Comparison of ENCODE assay signal across 8 cellular contexts in genomic region chr1:155184835-155185782, GRCh38. TPM values are rescaled to one million over a fixed set of nuclear protein-coding genes. Genes with fewer than 3 reads are reported as not detected.
A peak's percentile ranks its signal among the peaks of the same experiment; 100 is the strongest.
DNase-seq lines count a peak whose midpoint lies in the region; ATAC-seq and TF ChIP-seq lines count a peak whose summit lies in the region.

No MANE protein-coding gene starts in this region.

- H3K9ac ChIP-seq in colonic mucosa (ENCODE audit: low read depth in 2 of 2, low read length in 2 of 2): peak overlapping the region; percentile 20 to 77

- H3K27ac ChIP-seq in colonic mucosa (peak overlapping the region; percentile 55), foreskin keratinocyte (no peak overlapping the region)

- no peak overlapping the region for H3K27ac Mint-ChIP-seq in Calu3 (ENCODE audit: unreplicated experiment)

- H3K4me3 Mint-ChIP-seq in Calu3 (ENCODE audit: low read depth, unreplicated experiment): no peak overlapping the region

- H3K9me3 ChIP-seq in colonic mucosa: no peaks in the 10 kb centered on the region

- H3K4me1 ChIP-seq in colonic mucosa (peaks cover 8% of the 10 kb centered on the region), foreskin keratinocyte (no peaks in the 10 kb centered on the region)

- H3K36me3 ChIP-seq in colonic mucosa: no peaks in the 10 kb centered on the region

- H3K27me3 Mint-ChIP-seq in Calu3 (ENCODE audit: unreplicated experiment): peaks cover 57% of the 10 kb centered on the region

- no peak for TF ChIP-seq CTCF in Calu3 (IDR thresholded peaks at IDR 0.05; ENCODE audit: unreplicated experiment)
- no peak for TF ChIP-seq CTCF in colonic mucosa (IDR thresholded peaks at IDR 0.05)
- no peak for TF ChIP-seq CTCF in foreskin keratinocyte (conservative IDR thresholded peaks at IDR 0.05)

- intact Hi-C loops in Calu3 (cut with micrococcal nuclease; ENCODE audit: unreplicated experiment) (no loop called here), colonic mucosa (cut with DNase I) (no loop called here), sciatic nerve (cut with DNase I) (no loop called here)

- H3K4me3 ChIP-seq in colonic mucosa: no peak overlapping the region

- CTCF ChIA-PET in Calu3 (lab: Charles Lee): interaction anchor here (0.7 to 3.3 kb wide), 4 partner anchors 8 to 64 kb away, joined by 3 to 19 read pairs (median 8); partner anchors contain the start of genes KRTCAP2 and TRIM46

- peaks cover 23% of the 10 kb centered on the region for H3K36me3 Mint-ChIP-seq in Calu3 (ENCODE audit: insufficient read depth, unreplicated experiment)

- H3K27me3 ChIP-seq in colonic mucosa (no peaks in the 10 kb centered on the region), foreskin keratinocyte (no peaks in the 10 kb centered on the region)

- BruUV-seq in Calu3 (replicated peaks; lab: Mats Ljungman, UMichigan): no TSS peak

- ATAC-seq in GM19351 (IDR thresholded peaks at IDR 0.05; ENCODE audit: unreplicated experiment): peak; percentile 86
- peak; percentile 74 for ATAC-seq in HG03520 (IDR thresholded peaks at IDR 0.05; ENCODE audit: unreplicated experiment)
- peak; percentile 48 for ATAC-seq in sciatic nerve
- no peak for ATAC-seq in GM19328 (IDR thresholded peaks at IDR 0.05; ENCODE audit: unreplicated experiment)
- ATAC-seq in foreskin keratinocyte: no peak

- DNase-seq in Calu3: peak; percentile 58
- DNase-seq in colonic mucosa: peak; percentile 71
- DNase-seq in sciatic nerve (ENCODE audit: low spot score): no peak
- DNase-seq in kidney glomerular epithelial cell (lab: John Stamatoyannopoulos, UW): no peak
- DNase-seq in foreskin keratinocyte: no peak

- no peaks in the 10 kb centered on the region for H3K9me3 Mint-ChIP-seq in Calu3 (ENCODE audit: low read depth, unreplicated experiment)

- peaks cover 37% of the 10 kb centered on the region for H3K4me1 Mint-ChIP-seq in Calu3 (ENCODE audit: low read depth, unreplicated experiment)

RNA-seq across cellular contexts. Expression of gene TRIM46, which starts 11.5 kb away (rescaled TPM):
- total RNA-seq in Calu3 (2022) (1.1 and 1.8 TPM in 2 replicates), colonic mucosa (under 1 TPM; 0.10 to 0.19 TPM), sciatic nerve (4.8 TPM), foreskin keratinocyte (2.7 and 4.4 TPM in 2 replicates)
- polyA plus RNA-seq in foreskin keratinocyte: 3.6 and 3.8 TPM in 2 replicates

RNA-seq across cellular contexts. Expression of gene KRTCAP2, which starts 12.0 kb away (rescaled TPM):
- total RNA-seq in Calu3 (2022): 236 TPM in 2 replicates
- 100 to 1,000 TPM; 140 to 172 TPM for total RNA-seq in colonic mucosa
- total RNA-seq in sciatic nerve: 162 TPM
- total RNA-seq in foreskin keratinocyte: 176 and 184 TPM in 2 replicates
- polyA plus RNA-seq in foreskin keratinocyte: 274 and 294 TPM in 2 replicates

RNA-seq across cellular contexts. Expression of gene THBS3, which starts 22.6 kb away (rescaled TPM):
- total RNA-seq in Calu3 (2022) (36.8 and 41.9 TPM in 2 replicates), colonic mucosa (10 to 100 TPM; 12.2 to 16.0 TPM), sciatic nerve (58.8 TPM), foreskin keratinocyte (9.4 and 13.1 TPM in 2 replicates)
- 8.5 and 12.7 TPM in 2 replicates for polyA plus RNA-seq in foreskin keratinocyte

RNA-seq across cellular contexts. Expression of gene MTX1, which starts 23.4 kb away (rescaled TPM):
- total RNA-seq in Calu3 (2022): 58.9 and 60.0 TPM in 2 replicates
- 10 to 100 TPM; 37.5 to 55.8 TPM for total RNA-seq in colonic mucosa
- 20.0 TPM for total RNA-seq in sciatic nerve
- 71.7 and 72.2 TPM in 2 replicates for total RNA-seq in foreskin keratinocyte
- 92.6 and 97.3 TPM in 2 replicates for polyA plus RNA-seq in foreskin keratinocyte

RNA-seq across cellular contexts. Expression of gene DPM3, which starts 44.8 kb away (rescaled TPM):
- total RNA-seq in Calu3 (2022): 38.7 and 41.1 TPM in 2 replicates
- total RNA-seq in colonic mucosa: 100 to 1,000 TPM; 149 to 182 TPM
- 75.3 TPM for total RNA-seq in sciatic nerve
- 37.4 and 45.2 TPM in 2 replicates for total RNA-seq in foreskin keratinocyte
- polyA plus RNA-seq in foreskin keratinocyte: 84.4 and 94.5 TPM in 2 replicates

Comparison
In these comparisons a context has a peak if more than half of its experiments do, and no peak if none do; other contexts are left out.
1. DNase-seq: peak in Calu3 (single experiment) and colonic mucosa (single experiment); none in sciatic nerve (single experiment), kidney glomerular epithelial cell (single experiment) and foreskin keratinocyte (0 of 2).
2. ATAC-seq: peak in GM19351 (single experiment), HG03520 (single experiment) and sciatic nerve (single experiment); none in GM19328 (single experiment) and foreskin keratinocyte (single experiment).